In the genomic region with DNA sequence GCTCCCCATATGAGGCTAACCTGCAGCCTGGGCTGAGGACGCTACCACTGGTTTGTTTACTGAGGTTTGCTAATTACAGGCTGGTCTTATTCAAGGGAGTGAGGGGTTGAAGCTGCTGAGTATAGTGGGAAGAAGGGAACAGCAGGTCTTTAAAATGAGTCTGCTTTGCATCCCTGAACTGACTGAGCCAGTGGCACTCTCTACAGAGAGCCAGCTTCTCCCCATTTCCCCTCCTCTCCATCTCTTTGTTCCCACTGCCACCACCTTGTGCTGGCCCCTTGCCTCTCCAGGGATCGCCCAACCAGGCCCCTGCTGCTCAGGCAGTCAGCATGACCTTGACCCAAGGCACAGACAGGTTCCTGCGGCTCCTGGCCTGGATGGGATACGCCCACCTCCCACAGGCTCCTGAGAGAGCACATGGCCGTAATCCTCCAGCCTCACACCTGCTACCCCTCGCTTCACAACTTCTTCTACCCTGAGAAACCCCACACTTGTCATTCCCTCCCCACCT, we compare ENCODE assay signal across 1 cellular context.
TF ChIP-seq lines count a peak whose summit lies in the region.

No MANE protein-coding gene starts in this region.

TF ChIP-seq in K562, 482 proteins besides CTCF, POLR2A, EP300 and RAD21 (continued from another document):
- TF ChIP-seq, protein P1, sequence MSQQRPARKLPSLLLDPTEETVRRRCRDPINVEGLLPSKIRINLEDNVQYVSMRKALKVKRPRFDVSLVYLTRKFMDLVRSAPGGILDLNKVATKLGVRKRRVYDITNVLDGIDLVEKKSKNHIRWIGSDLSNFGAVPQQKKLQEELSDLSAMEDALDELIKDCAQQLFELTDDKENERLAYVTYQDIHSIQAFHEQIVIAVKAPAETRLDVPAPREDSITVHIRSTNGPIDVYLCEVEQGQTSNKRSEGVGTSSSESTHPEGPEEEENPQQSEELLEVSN (IDR thresholded peaks at IDR 0.05; ENCODE audit: borderline replicate concordance in 1 of 2, extremely low read depth in 1 of 2, insufficient read depth in 1 of 2, insufficient read length in 1 of 2, low read depth in 1 of 2, low read length in 1 of 2, poor library complexity in 1 of 2, severe bottlenecking in 1 of 2), result peak in 1 of 2 experiments; percentile 19
- no peak for TF ChIP-seq ZNF174 (CRISPR knock-in tag; IDR thresholded peaks at IDR 0.05)
- TF ChIP-seq, protein P2, sequence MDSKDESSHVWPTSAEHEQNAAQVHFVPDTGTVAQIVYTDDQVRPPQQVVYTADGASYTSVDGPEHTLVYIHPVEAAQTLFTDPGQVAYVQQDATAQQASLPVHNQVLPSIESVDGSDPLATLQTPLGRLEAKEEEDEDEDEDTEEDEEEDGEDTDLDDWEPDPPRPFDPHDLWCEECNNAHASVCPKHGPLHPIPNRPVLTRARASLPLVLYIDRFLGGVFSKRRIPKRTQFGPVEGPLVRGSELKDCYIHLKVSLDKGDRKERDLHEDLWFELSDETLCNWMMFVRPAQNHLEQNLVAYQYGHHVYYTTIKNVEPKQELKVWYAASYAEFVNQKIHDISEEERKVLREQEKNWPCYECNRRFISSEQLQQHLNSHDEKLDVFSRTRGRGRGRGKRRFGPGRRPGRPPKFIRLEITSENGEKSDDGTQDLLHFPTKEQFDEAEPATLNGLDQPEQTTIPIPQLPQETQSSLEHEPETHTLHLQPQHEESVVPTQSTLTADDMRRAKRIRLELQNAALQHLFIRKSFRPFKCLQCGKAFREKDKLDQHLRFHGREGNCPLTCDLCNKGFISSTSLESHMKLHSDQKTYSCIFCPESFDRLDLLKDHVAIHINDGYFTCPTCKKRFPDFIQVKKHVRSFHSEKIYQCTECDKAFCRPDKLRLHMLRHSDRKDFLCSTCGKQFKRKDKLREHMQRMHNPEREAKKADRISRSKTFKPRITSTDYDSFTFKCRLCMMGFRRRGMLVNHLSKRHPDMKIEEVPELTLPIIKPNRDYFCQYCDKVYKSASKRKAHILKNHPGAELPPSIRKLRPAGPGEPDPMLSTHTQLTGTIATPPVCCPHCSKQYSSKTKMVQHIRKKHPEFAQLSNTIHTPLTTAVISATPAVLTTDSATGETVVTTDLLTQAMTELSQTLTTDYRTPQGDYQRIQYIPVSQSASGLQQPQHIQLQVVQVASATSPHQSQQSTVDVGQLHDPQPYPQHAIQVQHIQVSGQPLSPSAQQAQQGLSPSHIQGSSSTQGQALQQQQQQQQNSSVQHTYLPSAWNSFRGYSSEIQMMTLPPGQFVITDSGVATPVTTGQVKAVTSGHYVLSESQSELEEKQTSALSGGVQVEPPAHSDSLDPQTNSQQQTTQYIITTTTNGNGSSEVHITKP (IDR thresholded peaks at IDR 0.05; ENCODE audit: partially characterized antibody), result peak; percentile 85
- no peak for TF ChIP-seq ZNF184 (CRISPR knock-in tag; IDR thresholded peaks at IDR 0.05)
- no peak for TF ChIP-seq SMARCC2 (IDR thresholded peaks at IDR 0.05; ENCODE audit: low read depth)
- peak; percentile 61; the same call in 1 of the 2 replicates for TF ChIP-seq ESRRA (IDR thresholded peaks at IDR 0.05; ENCODE audit: borderline replicate concordance, low read depth)
- no peak for TF ChIP-seq ZNF316 (IDR thresholded peaks at IDR 0.05)
- TF ChIP-seq DNMT1 (IDR thresholded peaks at IDR 0.05), result no peak
- TF ChIP-seq MAFK (IDR thresholded peaks at IDR 0.05; ENCODE audit: low read length), result no peak
- TF ChIP-seq, protein P3, sequence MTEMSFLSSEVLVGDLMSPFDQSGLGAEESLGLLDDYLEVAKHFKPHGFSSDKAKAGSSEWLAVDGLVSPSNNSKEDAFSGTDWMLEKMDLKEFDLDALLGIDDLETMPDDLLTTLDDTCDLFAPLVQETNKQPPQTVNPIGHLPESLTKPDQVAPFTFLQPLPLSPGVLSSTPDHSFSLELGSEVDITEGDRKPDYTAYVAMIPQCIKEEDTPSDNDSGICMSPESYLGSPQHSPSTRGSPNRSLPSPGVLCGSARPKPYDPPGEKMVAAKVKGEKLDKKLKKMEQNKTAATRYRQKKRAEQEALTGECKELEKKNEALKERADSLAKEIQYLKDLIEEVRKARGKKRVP (CRISPR knock-in tag; IDR thresholded peaks at IDR 0.05), result no peak
